Comparison of ENCODE assay signal across 1 cellular context in the genomic region with DNA sequence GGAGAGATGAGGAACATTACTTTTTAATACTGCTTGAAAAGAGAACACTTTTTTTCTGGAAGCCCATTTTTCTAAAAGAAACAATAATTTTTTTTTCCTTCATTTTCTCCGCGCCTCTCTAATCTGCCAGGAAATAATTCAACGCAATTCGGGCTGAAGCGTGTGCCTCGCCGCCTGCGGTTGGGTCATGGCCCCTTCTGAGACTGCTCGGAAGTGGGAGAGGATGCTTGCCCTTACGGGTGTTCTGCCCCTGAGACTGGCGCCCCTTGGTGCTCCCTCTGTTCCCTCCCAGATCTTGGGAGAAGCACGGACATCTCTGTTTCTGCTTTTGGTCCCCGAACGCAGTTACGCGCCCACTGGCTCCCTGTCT.
TF ChIP-seq lines count a peak whose summit lies in the region.

No MANE protein-coding gene starts in this region.

TF ChIP-seq in HepG2, 621 proteins besides CTCF, POLR2A, EP300 and RAD21:
- TF ChIP-seq HNRNPUL1 (IDR thresholded peaks at IDR 0.05; ENCODE audit: low read depth, low read length), result no peak
- no peak for TF ChIP-seq SMYD3 (CRISPR knock-in tag; IDR thresholded peaks at IDR 0.05)
TF ChIP-seq in HepG2: peak in this region for 0.
